8 cellular contexts compared by ENCODE assay signal in genomic region chr11:59615637-59616395, GRCh38. TPM values are rescaled to one million over a fixed set of nuclear protein-coding genes. Genes with fewer than 3 reads are reported as not detected.
DNase-seq lines count a peak whose midpoint lies in the region; ATAC-seq, FAIRE-seq and TF ChIP-seq lines count a peak whose summit lies in the region.

Gene OSBP, minus strand, starts transcription at chr11:59615774. Its CDS starts 110 bp downstream, at chr11:59615664.

- H3K9me3 Mint-ChIP-seq in naive thymus-derived CD8-positive, alpha-beta T cell: no peaks in the 10 kb centered on the region

- peak; percentile 79 to 81 for ATAC-seq in naive thymus-derived CD8-positive, alpha-beta T cell

- no peaks in the 10 kb centered on the region for H3F3A ChIP-seq in Loucy (ENCODE audit: low read depth)

- peaks cover 49% of the 10 kb centered on the region for H3K4me1 ChIP-seq in Loucy (ENCODE audit: insufficient read depth, low read length, poor library complexity, severe bottlenecking)

- peak within 1 kb of the TSS; percentile 92 for H3K4me2 ChIP-seq in Loucy (ENCODE audit: low read depth, low read length, poor library complexity, severe bottlenecking)

- peak within 1 kb of the TSS; percentile 90 to 97 (median 94) for H3K4me3 Mint-ChIP-seq in naive thymus-derived CD8-positive, alpha-beta T cell

- peaks cover 40% of the 10 kb centered on the region for H4K20me1 ChIP-seq in Loucy (ENCODE audit: insufficient read depth, low read length, poor library complexity, severe bottlenecking)

- peak within 1 kb of the TSS; percentile 86 to 99 (median 98) for H3K27ac Mint-ChIP-seq in naive thymus-derived CD8-positive, alpha-beta T cell

- H3K79me2 ChIP-seq in Loucy (ENCODE audit: insufficient read depth, low read length): peaks cover 44% of the 10 kb centered on the region

- H3K27me3 ChIP-seq in Loucy (ENCODE audit: insufficient read depth, low read length, poor library complexity, severe bottlenecking): no peaks in the 10 kb centered on the region

- H3K4me3 ChIP-seq in Loucy (ENCODE audit: low read length, poor library complexity, severe bottlenecking) (peak within 1 kb of the TSS; percentile 88), fibroblast of mammary gland (ENCODE audit: control insufficient read depth, low read depth, low read length) (peak within 1 kb of the TSS; percentile 92)

- peak; percentile 77 for TF ChIP-seq POLR2A in H54 (IDR thresholded peaks at IDR 0.05; ENCODE audit: low read depth, low read length)
- peak; percentile 58 for TF ChIP-seq POLR2A in Raji (IDR thresholded peaks at IDR 0.05; ENCODE audit: insufficient read depth, low read depth, low read length)

- peak; percentile 95 for FAIRE-seq in H54 (lab: Jason Lieb, UNC)

- H2AFZ ChIP-seq in Loucy (ENCODE audit: low read length): peak within 1 kb of the TSS; percentile 81

- peak within 1 kb of the TSS; percentile 85 for H3K9ac ChIP-seq in Loucy (ENCODE audit: low read depth, low read length, poor library complexity, severe bottlenecking)

- H3K36me3 Mint-ChIP-seq in naive thymus-derived CD8-positive, alpha-beta T cell: peaks cover 0 to 24% (median 0%) of the 10 kb centered on the region in 3 donors

- H3K4me1 Mint-ChIP-seq in naive thymus-derived CD8-positive, alpha-beta T cell: peaks cover 24 to 51% (median 48%) of the 10 kb centered on the region in 4 donors

- no peaks in the 10 kb centered on the region for H3K9me3 ChIP-seq in Loucy (ENCODE audit: insufficient read depth, low read depth, low read length)

- H3K9me2 ChIP-seq in Loucy (replicated peaks; ENCODE audit: low read depth, low read length): no peaks in the 10 kb centered on the region

- TF ChIP-seq CTCF in Loucy (conservative IDR thresholded peaks at IDR 0.05; ENCODE audit: low read length) (no peak), fibroblast of mammary gland (conservative IDR thresholded peaks at IDR 0.05; ENCODE audit: control insufficient read depth, insufficient read depth, low read depth, low read length) (no peak)

- DNase-seq in ELF-1 (ENCODE audit: low read depth, low spot score) (peak; percentile 100), H54 (ENCODE audit: insufficient read length, low spot score) (peak; percentile 96), fibroblast of mammary gland (ENCODE audit: low read depth) (peak; percentile 100)
- DNase-seq in activated T-helper 9 cell treated with anti-CD3 and anti-CD28 coated beads, Interleukin-2, amount 50 U/mL, for 16 hours (ENCODE audit: low read depth): peak; percentile 95
- DNase-seq in naive thymus-derived CD8-positive, alpha-beta T cell: peak; percentile 88 to 99 (median 99)
- DNase-seq in stimulated activated naive CD4-positive, alpha-beta T cell (lab: John Stamatoyannopoulos, UW): peak; percentile 93 to 100 (median 99)

- POLR2A ChIA-PET in naive thymus-derived CD8-positive, alpha-beta T cell (lab: Charles Lee): interaction anchor here (0.6 to 3.5 kb wide), 20 partner anchors 12 to 1874 kb away, joined by 3 to 96 read pairs (median 5); partner anchors contain the start of genes CPSF7, PATL1, SDHAF2 and SELENOH

- no peaks in the 10 kb centered on the region for H3K36me3 ChIP-seq in Loucy (ENCODE audit: insufficient read depth, low read length)

- H3K27me3 Mint-ChIP-seq in naive thymus-derived CD8-positive, alpha-beta T cell: no peaks in the 10 kb centered on the region

RNA-seq across cellular contexts. Expression of gene OSBP, which starts in this region (rescaled TPM):
- 10 to 100 TPM; 46.7 to 50.5 TPM for total RNA-seq in naive thymus-derived CD8-positive, alpha-beta T cell
- polyA plus RNA-seq in naive thymus-derived CD8-positive, alpha-beta T cell: 10 to 100 TPM; 19.5 to 34.8 (median 19.6) TPM

Comparison
In these comparisons a context has a peak if more than half of its experiments do, and no peak if none do; other contexts are left out.
1. Peak in every context shown above with its lines: DNase-seq, ATAC-seq and H3K4me3 ChIP-seq.